28 cellular contexts compared by ENCODE assay signal in the genomic region with DNA sequence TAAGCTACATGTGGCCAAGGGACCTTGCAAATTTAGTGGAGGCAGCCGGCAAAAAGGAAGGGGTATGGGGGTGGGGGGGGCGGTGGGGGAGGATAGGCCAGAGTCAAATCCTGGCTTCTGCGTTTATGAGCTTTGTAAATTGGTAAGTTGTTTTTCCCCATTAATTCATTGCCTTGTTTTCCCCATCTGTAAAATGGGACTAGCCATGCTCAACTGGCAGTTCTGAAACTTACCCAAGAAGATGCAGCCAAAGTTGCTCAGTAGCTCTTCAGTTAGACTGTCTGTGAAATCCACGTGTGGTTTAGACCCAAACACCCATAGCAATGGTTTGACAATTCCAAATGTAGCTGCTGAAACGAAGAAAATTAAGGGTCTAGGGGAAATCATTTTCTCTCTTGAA.
"Had no signal": no experiment of that assay in that cellular context is flagged by ENCODE, and none has a peak within 500 bp of the region (broad histone marks: within the 10 kb centered on the region; RNA-seq: fewer than 3 reads in every experiment).

No MANE protein-coding gene starts in this region.

- H3K27me3 ChIP-seq: ascending aorta, cardiac muscle cell had no signal

- H3K27ac Mint-ChIP-seq: activated CD4-positive, alpha-beta memory T cell treated with anti-CD3 and anti-CD28 coated beads, Interleukin-2, amount 10 ng/mL, durations not matched to agents 7 days and 5 days; activated CD4-positive, alpha-beta T cell treated with anti-CD3 and anti-CD28 coated beads for 36 hours; activated CD4-positive, alpha-beta T cell treated with anti-CD3 and anti-CD28 coated beads, Interleukin-2, amount 10 ng/mL, durations not matched to agents 7 days and 5 days; activated CD8-positive, alpha-beta memory T cell treated with anti-CD3 and anti-CD28 coated beads, Interleukin-2, amount 10 ng/mL, durations not matched to agents 7 days and 5 days; activated CD8-positive, alpha-beta T cell treated with anti-CD3 and anti-CD28 coated beads, Interleukin-2, amount 10 ng/mL, durations not matched to agents 7 days and 5 days; activated naive CD4-positive, alpha-beta T cell treated with anti-CD3 and anti-CD28 coated beads, Interleukin-2, amount 10 ng/mL, durations not matched to agents 7 days and 5 days; activated naive CD4-positive, alpha-beta T cell treated with anti-CD3 and anti-CD28 coated beads, Interleukin-2, amount 50 U/mL, for 24 hours; activated naive CD8-positive, alpha-beta T cell; activated naive CD8-positive, alpha-beta T cell treated with anti-CD3 and anti-CD28 coated beads, Interleukin-2, amount 10 ng/mL, durations not matched to agents 7 days and 5 days; activated naive CD8-positive, alpha-beta T cell treated with anti-CD3 and anti-CD28 coated beads, Interleukin-2, amount 50 U/mL, for 24 hours; activated T-cell treated with anti-CD3 and anti-CD28 coated beads, Interleukin-2, amount 50 U/mL, for 24 hours; activated T-helper 2 cell treated with anti-CD3 and anti-CD28 coated beads, Interferon-gamma antibody, Interleukin-2, Interleukin-4, amounts not matched to agents 10 μg/mL and 5 μg/mL and 100 μg/mL, durations not matched to agents 14 hours and 24 hours and 36 hours; T-cell; T-helper 17 cell; WTC11 had no signal

- FAIRE-seq: bronchial epithelial cell had no signal

- H3K9me3 ChIP-seq: ascending aorta had no signal

- H3K4me3 Mint-ChIP-seq: activated CD4-positive, alpha-beta memory T cell treated with anti-CD3 and anti-CD28 coated beads, Interleukin-2, amount 10 ng/mL, durations not matched to agents 7 days and 5 days; activated CD4-positive, alpha-beta T cell treated with anti-CD3 and anti-CD28 coated beads for 36 hours; activated CD4-positive, alpha-beta T cell treated with anti-CD3 and anti-CD28 coated beads, Interleukin-2, amount 10 ng/mL, durations not matched to agents 7 days and 5 days; activated CD8-positive, alpha-beta memory T cell treated with anti-CD3 and anti-CD28 coated beads, Interleukin-2, amount 10 ng/mL, durations not matched to agents 7 days and 5 days; activated CD8-positive, alpha-beta T cell treated with anti-CD3 and anti-CD28 coated beads, Interleukin-2, amount 10 ng/mL, durations not matched to agents 7 days and 5 days; activated naive CD4-positive, alpha-beta T cell treated with anti-CD3 and anti-CD28 coated beads, Interleukin-2, amount 10 ng/mL, durations not matched to agents 7 days and 5 days; activated naive CD4-positive, alpha-beta T cell treated with anti-CD3 and anti-CD28 coated beads, Interleukin-2, amount 50 U/mL, for 24 hours; activated naive CD8-positive, alpha-beta T cell; activated naive CD8-positive, alpha-beta T cell treated with anti-CD3 and anti-CD28 coated beads, Interleukin-2, amount 10 ng/mL, durations not matched to agents 7 days and 5 days; activated naive CD8-positive, alpha-beta T cell treated with anti-CD3 and anti-CD28 coated beads, Interleukin-2, amount 50 U/mL, for 24 hours; activated T-cell treated with anti-CD3 and anti-CD28 coated beads, Interleukin-2, amount 50 U/mL, for 24 hours; central memory CD8-positive, alpha-beta T cell; T-cell; T-helper 17 cell; WTC11 had no signal

- H3K4me1 Mint-ChIP-seq: activated CD4-positive, alpha-beta memory T cell treated with anti-CD3 and anti-CD28 coated beads, Interleukin-2, amount 10 ng/mL, durations not matched to agents 7 days and 5 days; activated CD4-positive, alpha-beta T cell treated with anti-CD3 and anti-CD28 coated beads for 36 hours; activated CD4-positive, alpha-beta T cell treated with anti-CD3 and anti-CD28 coated beads, Interleukin-2, amount 10 ng/mL, durations not matched to agents 7 days and 5 days; activated CD8-positive, alpha-beta memory T cell treated with anti-CD3 and anti-CD28 coated beads, Interleukin-2, amount 10 ng/mL, durations not matched to agents 7 days and 5 days; activated naive CD4-positive, alpha-beta T cell treated with anti-CD3 and anti-CD28 coated beads, Interleukin-2, amount 10 ng/mL, durations not matched to agents 7 days and 5 days; activated naive CD4-positive, alpha-beta T cell treated with anti-CD3 and anti-CD28 coated beads, Interleukin-2, amount 50 U/mL, for 24 hours; activated naive CD8-positive, alpha-beta T cell treated with anti-CD3 and anti-CD28 coated beads, Interleukin-2, amount 10 ng/mL, durations not matched to agents 7 days and 5 days; activated naive CD8-positive, alpha-beta T cell treated with anti-CD3 and anti-CD28 coated beads, Interleukin-2, amount 50 U/mL, for 24 hours; central memory CD8-positive, alpha-beta T cell; T-cell; T-helper 17 cell; WTC11 had no signal

- H3K4me1 ChIP-seq: ascending aorta had no signal

- H3K27ac ChIP-seq: ascending aorta, cardiac muscle cell, WERI-Rb-1 had no signal

- H3K9me3 Mint-ChIP-seq: activated CD4-positive, alpha-beta memory T cell treated with anti-CD3 and anti-CD28 coated beads, Interleukin-2, amount 10 ng/mL, durations not matched to agents 7 days and 5 days; activated CD4-positive, alpha-beta T cell treated with anti-CD3 and anti-CD28 coated beads, Interleukin-2, amount 10 ng/mL, durations not matched to agents 7 days and 5 days; activated naive CD4-positive, alpha-beta T cell treated with anti-CD3 and anti-CD28 coated beads, Interleukin-2, amount 10 ng/mL, durations not matched to agents 7 days and 5 days; activated naive CD4-positive, alpha-beta T cell treated with anti-CD3 and anti-CD28 coated beads, Interleukin-2, amount 50 U/mL, for 24 hours; activated naive CD8-positive, alpha-beta T cell treated with anti-CD3 and anti-CD28 coated beads, Interleukin-2, amount 10 ng/mL, durations not matched to agents 7 days and 5 days; activated naive CD8-positive, alpha-beta T cell treated with anti-CD3 and anti-CD28 coated beads, Interleukin-2, amount 50 U/mL, for 24 hours; activated T-cell treated with anti-CD3 and anti-CD28 coated beads, Interleukin-2, amount 50 U/mL, for 24 hours; activated T-helper 2 cell treated with anti-CD3 and anti-CD28 coated beads, Interferon-gamma antibody, Interleukin-2, Interleukin-4, amounts not matched to agents 10 μg/mL and 5 μg/mL and 100 μg/mL, durations not matched to agents 14 hours and 24 hours and 36 hours; central memory CD8-positive, alpha-beta T cell; T-cell; WTC11 had no signal

- H3K36me3 Mint-ChIP-seq: activated CD8-positive, alpha-beta memory T cell treated with anti-CD3 and anti-CD28 coated beads, Interleukin-2, amount 10 ng/mL, durations not matched to agents 7 days and 5 days; activated naive CD4-positive, alpha-beta T cell treated with anti-CD3 and anti-CD28 coated beads, Interleukin-2, amount 10 ng/mL, durations not matched to agents 7 days and 5 days; activated naive CD4-positive, alpha-beta T cell treated with anti-CD3 and anti-CD28 coated beads, Interleukin-2, amount 50 U/mL, for 24 hours; activated naive CD8-positive, alpha-beta T cell; activated naive CD8-positive, alpha-beta T cell treated with anti-CD3 and anti-CD28 coated beads, Interleukin-2, amount 10 ng/mL, durations not matched to agents 7 days and 5 days; brain; T-cell; WTC11 had no signal

- H3K36me3 ChIP-seq: ascending aorta, cardiac muscle cell, WERI-Rb-1 had no signal

- ATAC-seq: activated CD4-positive, alpha-beta T cell treated with anti-CD3 and anti-CD28 coated beads for 36 hours; activated CD4-positive, CD25-positive, alpha-beta regulatory T cell treated with anti-CD3 and anti-CD28 coated beads, Interleukin-2, amount 50 U/mL, for 24 hours; activated CD8-positive, alpha-beta memory T cell treated with anti-CD3 and anti-CD28 coated beads, Interleukin-2, amount 10 ng/mL, durations not matched to agents 7 days and 5 days; activated CD8-positive, alpha-beta T cell treated with anti-CD3 and anti-CD28 coated beads, Interleukin-2, amount 10 ng/mL, durations not matched to agents 7 days and 5 days; activated naive CD8-positive, alpha-beta T cell treated with anti-CD3 and anti-CD28 coated beads, Interleukin-2, amount 50 U/mL, for 24 hours; T-cell; T-helper 17 cell had no signal

- DNase-seq: activated CD4-positive, alpha-beta T cell treated with anti-CD3 and anti-CD28 coated beads for 1 hour; activated gamma-delta T cell; anterior cingulate cortex; caudate nucleus; cerebellar nuclear complex; T1000 had no signal

- H3K4me3 ChIP-seq: ascending aorta, cardiac muscle cell had no signal
